ENCODE assay signal across 8 cellular contexts in the genomic region with DNA sequence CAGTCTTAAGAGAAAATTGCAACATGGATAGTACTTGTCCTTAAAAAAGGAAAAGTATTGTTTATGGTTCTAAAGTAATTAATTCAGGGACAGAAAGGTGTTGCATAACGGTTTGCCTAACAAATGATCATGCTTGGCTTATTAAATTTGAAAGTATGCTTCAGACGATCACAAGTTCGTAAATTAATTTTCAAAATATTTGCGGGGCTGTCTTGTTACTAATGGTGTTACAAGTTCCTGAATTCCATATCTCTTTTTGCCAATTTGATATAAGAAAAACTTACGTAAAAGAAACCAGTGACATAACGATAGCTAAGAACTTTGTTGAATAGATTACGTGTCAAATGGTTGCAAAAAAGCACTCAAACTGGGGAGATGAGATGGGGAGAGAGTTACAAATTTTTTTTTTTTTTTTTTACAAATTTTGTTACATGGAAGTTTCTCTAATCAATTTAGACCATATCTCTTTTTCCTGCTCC. TPM values are rescaled to one million over a fixed set of nuclear protein-coding genes. Genes with fewer than 3 reads are reported as not detected.
DNase-seq lines count a peak whose midpoint lies in the region; FAIRE-seq and TF ChIP-seq lines count a peak whose summit lies in the region.

No MANE protein-coding gene starts in this region.

- no peak overlapping the region for H3K56ac ChIP-seq in H1 (replicated peaks; ENCODE audit: insufficient read length, low read depth, low read length)

- H3K36me3 ChIP-seq in CD4-positive, alpha-beta memory T cell (ENCODE audit: insufficient read depth, low read length) = no peaks in the 10 kb centered on the region
- no peaks in the 10 kb centered on the region for H3K36me3 ChIP-seq in H1 (ENCODE audit: control insufficient read depth in 2 of 4, insufficient read depth in 4 of 4, low read length in 3 of 4)

- H3K27me3 ChIP-seq in CD4-positive, alpha-beta memory T cell (ENCODE audit: insufficient read depth, low read length) = no peaks in the 10 kb centered on the region
- no peaks in the 10 kb centered on the region for H3K27me3 ChIP-seq in H1 (replicated peaks in 1 of 4; ENCODE audit: control insufficient read depth in 3 of 4, extremely low read depth in 1 of 4, insufficient read depth in 3 of 4, low read length in 3 of 4)

- H3K4me1 ChIP-seq in CD4-positive, alpha-beta memory T cell (ENCODE audit: insufficient read depth, low read length) = peaks cover 32% of the 10 kb centered on the region
- peaks cover 0 to 4% (median 0%) of the 10 kb centered on the region in 4 experiments; a peak in 2 of 7 replicates for H3K4me1 ChIP-seq in H1 (replicated peaks in 1 of 4; ENCODE audit: control insufficient read depth in 3 of 4, insufficient read depth in 4 of 4, low read length in 3 of 4)

- H3K4ac ChIP-seq in H1 (replicated peaks; ENCODE audit: insufficient read length, low read depth, low read length) = no peak overlapping the region

- H3K27ac Mint-ChIP-seq in CD4-positive, alpha-beta memory T cell = peak overlapping the region in 6 of 7 donors; percentile 57 to 98 (median 96)
- H3K27ac Mint-ChIP-seq in osteocyte (ENCODE audit: unreplicated experiment) = no peak overlapping the region

- H3K27ac ChIP-seq in CD4-positive, alpha-beta memory T cell (ENCODE audit: low read depth, low read length) = peak overlapping the region; percentile 92
- no peak overlapping the region for H3K27ac ChIP-seq in H1 (ENCODE audit: low read depth, low read length)

- peaks cover 3 to 58% of the 10 kb centered on the region in 2 experiments for H3K79me2 ChIP-seq in H1 (ENCODE audit: control insufficient read depth in 1 of 2, insufficient read depth in 2 of 2, low read length in 2 of 2)

- peak overlapping the region; percentile 78 to 85 for H3K4me2 ChIP-seq in H1 (ENCODE audit: insufficient read depth in 1 of 2, low read depth in 2 of 2, low read length in 2 of 2)

- no peaks in the 10 kb centered on the region; the same call in 1 of the 2 replicates for H3K79me1 ChIP-seq in H1 (ENCODE audit: low read depth, low read length)

- no peak for TF ChIP-seq RAD21 in H1 (IDR thresholded peaks at IDR 0.05 in 1 of 2, conservative IDR thresholded peaks at IDR 0.05 in 1 of 2; ENCODE audit: low read depth in 2 of 2, low read length in 2 of 2)

- no peaks in the 10 kb centered on the region for H3K9me3 Mint-ChIP-seq in CD4-positive, alpha-beta memory T cell
- no peaks in the 10 kb centered on the region for H3K9me3 Mint-ChIP-seq in osteocyte (ENCODE audit: unreplicated experiment)

- intact Hi-C loops in CD4-positive, alpha-beta memory T cell (cut with micrococcal nuclease) = loop anchor here (5.0 to 10.0 kb wide), 3 partner anchors 125 to 737 kb away; partner anchors contain the start of genes AGO4, SFPQ and STK40

- H3K9ac ChIP-seq in H1 (replicated peaks in 1 of 4; ENCODE audit: extremely low read depth in 1 of 4, low read depth in 3 of 4, low read length in 3 of 4) = 0 out of 7 replicates have a peak overlapping the region, but pooled peaks of 1 of the 4 experiments have one; percentile 5

- no peak for FAIRE-seq in H1 (lab: Jason Lieb, UNC)

- no peak overlapping the region for H2BK120ac ChIP-seq in H1 (replicated peaks; ENCODE audit: low read depth, low read length)

- H2AK5ac ChIP-seq in H1 (ENCODE audit: low read depth, low read length) = no peak overlapping the region

- H2BK15ac ChIP-seq in H1 (ENCODE audit: low read length) = no peak overlapping the region

- no peak overlapping the region for H4K91ac ChIP-seq in H1 (replicated peaks; ENCODE audit: insufficient read length, low read length)

- H3K18ac ChIP-seq in H1 (ENCODE audit: extremely low read depth, low read length) = no peak overlapping the region

- CTCF ChIA-PET in CD4-positive, alpha-beta memory T cell (lab: Charles Lee; ENCODE audit: partially characterized antibody) = interaction anchor here (1.3 kb wide), 1 partner anchor 49 kb away, joined by 5 read pairs; the partner anchor contains the start of gene AGO1
- CTCF ChIA-PET in H1 (lab: Charles Lee; ENCODE audit: partially characterized antibody) = interaction anchor here (0.6 to 1.2 kb wide), 2 partner anchors 13 to 17 kb away, joined by 3 read pairs; no protein-coding TSS in a partner anchor

- no peak overlapping the region for H4K8ac ChIP-seq in H1 (ENCODE audit: extremely low read depth, insufficient read depth, low read length)

- no peak overlapping the region for H3K14ac ChIP-seq in H1 (ENCODE audit: insufficient read length)

- peaks cover 22 to 46% (median 28%) of the 10 kb centered on the region in 4 donors for H3K4me1 Mint-ChIP-seq in CD4-positive, alpha-beta memory T cell
- peaks cover 47% of the 10 kb centered on the region for H3K4me1 Mint-ChIP-seq in osteocyte (ENCODE audit: unreplicated experiment)

- no peak overlapping the region for H3K23ac ChIP-seq in H1 (ENCODE audit: insufficient read length)

- TF ChIP-seq CTCF in H1 (IDR thresholded peaks at IDR 0.05; ENCODE audit: control extremely low read depth in 1 of 3, insufficient read depth in 1 of 3, low read depth in 1 of 3, low read length in 3 of 3) (no peak), osteocyte (IDR thresholded peaks at IDR 0.05) (no peak)

- no peak overlapping the region for H2AFZ ChIP-seq in H1 (ENCODE audit: low read length)

- POLR2A ChIA-PET in CD4-positive, alpha-beta memory T cell (lab: Charles Lee; ENCODE audit: partially characterized antibody) = interaction anchor here (1.2 to 1.6 kb wide), 3 partner anchors 18 to 739 kb away, joined by 4 to 5 read pairs (median 4); partner anchors contain the start of genes CLSPN and SFPQ
- POLR2A ChIA-PET in H1 (lab: Charles Lee; ENCODE audit: partially characterized antibody) = interaction anchor here (1.0 to 2.6 kb wide), 8 partner anchors 9 to 155 kb away, joined by 3 to 20 read pairs (median 5); partner anchors contain the start of gene AGO1

- no peak overlapping the region for H2BK20ac ChIP-seq in H1 (ENCODE audit: low read length)

- 0 out of 2 replicates have a peak, but pooled peaks cover 6% of the 10 kb centered on the region for H3K23me2 ChIP-seq in H1 (ENCODE audit: low read depth, low read length)

- 63% methylated on average over 7 of the region's 7 CpGs; no CpG with 5 or more reads in 1 of the 2 experiments for WGBS in H1 (ENCODE audit: extremely low coverage in 1 of 2, insufficient coverage in 1 of 2, insufficient read length in 1 of 2, insufficient replicate concordance in 2 of 2, low coverage in 1 of 2, low lambda C conversion rate in 2 of 2, missing lambda C conversion rate in 1 of 2), 2 experiments

- H4K5ac ChIP-seq in H1 (ENCODE audit: insufficient read length, low read depth, low read length) = no peak overlapping the region

- peak overlapping the region in 1 of 2 donors; percentile 72 for H3K4me3 ChIP-seq in CD4-positive, alpha-beta memory T cell (ENCODE audit: low read length in 2 of 2)
- H3K4me3 ChIP-seq in H1 (ENCODE audit: extremely low read depth in 1 of 4, insufficient read depth in 2 of 4, low read depth in 3 of 4, low read length in 4 of 4) = peak overlapping the region; percentile 85 to 92 (median 90)

- H3K27me3 Mint-ChIP-seq in CD4-positive, alpha-beta memory T cell = no peaks in the 10 kb centered on the region
- H3K27me3 Mint-ChIP-seq in osteocyte (ENCODE audit: unreplicated experiment) = no peaks in the 10 kb centered on the region

- DNase-seq in CD4-positive, alpha-beta memory T cell = no peak
- DNase-seq in NCI-H526 treated with DMSO at 0.1 percent for 48 hours (lab: John Stamatoyannopoulos, UW) (peak; percentile 53), H1 (ENCODE audit: low read depth in 1 of 2, low spot score in 2 of 2) (no peak), osteocyte (ENCODE audit: extremely low spot score, unreplicated experiment) (no peak), NCI-H82 treated with DMSO at 0.1 percent for 48 hours (lab: John Stamatoyannopoulos, UW; ENCODE audit: unreplicated experiment) (no peak), NCI-H82 (lab: John Stamatoyannopoulos, UW) (no peak)
- DNase-seq in stimulated activated CD4-positive, alpha-beta T cell treated with anti-CD3 and anti-CD28 coated beads, Interleukin-4, amount 100 ng/mL, for 1 hour = no peak
- DNase-seq in stimulated activated CD4-positive, alpha-beta T cell treated with anti-CD3 and anti-CD28 coated beads, Interleukin-15, amount 100 ng/mL, for 24 hours = no peak

- H3K9me3 ChIP-seq in CD4-positive, alpha-beta memory T cell (ENCODE audit: control insufficient read depth in 1 of 2, low read length in 2 of 2) = no peaks in the 10 kb centered on the region
- H3K9me3 ChIP-seq in H1 (ENCODE audit: insufficient read depth in 2 of 2, low read depth in 1 of 2, low read length in 1 of 2) = no peaks in the 10 kb centered on the region

- TF ChIP-seq EP300 in H1 (IDR thresholded peaks at IDR 0.05; ENCODE audit: borderline replicate concordance in 1 of 2, low read depth in 2 of 2, low read length in 2 of 2) = no peak

- H4K20me1 ChIP-seq in H1 (replicated peaks in 1 of 2; ENCODE audit: control insufficient read depth in 1 of 2, insufficient read depth in 2 of 2, low read length in 2 of 2) = no peaks in the 10 kb centered on the region

- no peak overlapping the region for H2BK12ac ChIP-seq in H1 (ENCODE audit: low read depth, low read length)

- peak overlapping the region; percentile 92 to 96 (median 93) for H3K4me3 Mint-ChIP-seq in CD4-positive, alpha-beta memory T cell
- H3K4me3 Mint-ChIP-seq in osteocyte (ENCODE audit: unreplicated experiment) = peak overlapping the region; percentile 83

- no peak overlapping the region for H2BK5ac ChIP-seq in H1 (ENCODE audit: low read depth, low read length)

- no peak for TF ChIP-seq POLR2A in H1 (IDR thresholded peaks at IDR 0.05; ENCODE audit: control extremely low read depth in 1 of 2, low read depth in 2 of 2, low read length in 2 of 2)

- H3K36me3 Mint-ChIP-seq in CD4-positive, alpha-beta memory T cell = peaks cover 0 to 9% of the 10 kb centered on the region in 2 donors
- H3K36me3 Mint-ChIP-seq in osteocyte (ENCODE audit: unreplicated experiment) = no peaks in the 10 kb centered on the region

RNA-seq across cellular contexts. Expression of gene AGO3, which starts 1.3 kb away (rescaled TPM):
- 10 to 100 TPM; 45.6 to 47.3 TPM for total RNA-seq in CD4-positive, alpha-beta memory T cell
- polyA plus RNA-seq in CD4-positive, alpha-beta memory T cell = 10 to 100 TPM; 11.2 to 13.4 TPM
- 26.4 and 26.6 TPM in 2 replicates for total RNA-seq in H1 (2021; fragmentation: NEBNext Ultra II Directional; extraction: Animal tissue kit (Norgen Biotek cat#: 25700))
- 10.3 and 10.7 TPM in 2 replicates for polyA plus RNA-seq in H1 (2011; rRNA removed)
- polyA plus RNA-seq in H1 (2011; cell fraction: cytosol; rRNA removed) = 12.6 TPM
- 23.9 TPM for polyA plus RNA-seq in H1 (2011; cell fraction: nucleus; rRNA removed)
- 13.1 to 17.6 TPM (median 15.7 TPM) in 4 replicates for polyA plus RNA-seq in H1 (2012, experiment 1 of 2)
- polyA plus RNA-seq in H1 (2012, experiment 2 of 2) = 8.8 TPM
- 9.8 TPM for polyA plus RNA-seq in H1 (2013, experiment 1 of 2)
- 10.5 TPM for polyA plus RNA-seq in H1 (2013, experiment 2 of 2)
- 64.5 and 88.1 TPM in 2 replicates for polyA minus RNA-seq in H1 (2011; rRNA and poly(A)+ RNA removed)
- polyA minus RNA-seq in H1 (2011; cell fraction: cytosol; rRNA and poly(A)+ RNA removed) = 19.2 TPM
- polyA minus RNA-seq in H1 (2011; cell fraction: nucleus; rRNA and poly(A)+ RNA removed) = 55.0 TPM
- total RNA-seq in osteocyte = 32.4 and 34.2 TPM in 2 replicates

RNA-seq across cellular contexts. Expression of gene AGO1, which starts 49.2 kb away (rescaled TPM):
- total RNA-seq in CD4-positive, alpha-beta memory T cell = 10 to 100 TPM; 26.5 to 27.3 TPM
- polyA plus RNA-seq in CD4-positive, alpha-beta memory T cell = 1 to 10 TPM; 7.4 to 9.0 TPM
- 71.2 and 73.7 TPM in 2 replicates for total RNA-seq in H1 (2021; fragmentation: NEBNext Ultra II Directional; extraction: Animal tissue kit (Norgen Biotek cat#: 25700))
- 15.1 and 18.0 TPM in 2 replicates for polyA plus RNA-seq in H1 (2011; rRNA removed)
- polyA plus RNA-seq in H1 (2011; cell fraction: cytosol; rRNA removed) = 15.7 TPM
- polyA plus RNA-seq in H1 (2011; cell fraction: nucleus; rRNA removed) = 31.2 TPM
- 15.6 to 21.9 TPM (median 20.5 TPM) in 4 replicates for polyA plus RNA-seq in H1 (2012, experiment 1 of 2)
- polyA plus RNA-seq in H1 (2012, experiment 2 of 2) = 3.6 TPM
- polyA plus RNA-seq in H1 (2013, experiment 1 of 2) = 17.0 TPM
- polyA plus RNA-seq in H1 (2013, experiment 2 of 2) = 16.4 TPM
- polyA minus RNA-seq in H1 (2011; rRNA and poly(A)+ RNA removed) = 105 and 117 TPM in 2 replicates
- polyA minus RNA-seq in H1 (2011; cell fraction: cytosol; rRNA and poly(A)+ RNA removed) = 49.0 TPM
- 35.3 TPM for polyA minus RNA-seq in H1 (2011; cell fraction: nucleus; rRNA and poly(A)+ RNA removed)
- total RNA-seq in osteocyte = 34.1 and 35.8 TPM in 2 replicates
